ENCODE assay signal across 8 cellular contexts in genomic region chr16:2520784-2521577, GRCh38. TPM values are rescaled to one million over a fixed set of nuclear protein-coding genes. Genes with fewer than 3 reads are reported as not detected.
DNase-seq lines count a peak whose midpoint lies in the region; ATAC-seq and TF ChIP-seq lines count a peak whose summit lies in the region.

No MANE protein-coding gene starts in this region.

- H3K4me2 ChIP-seq in DOHH2 (ENCODE audit: low read length) = peak overlapping the region; percentile 82

- peaks cover 0 to 5% (median 0%) of the 10 kb centered on the region in 5 donors for H3K27me3 Mint-ChIP-seq in naive thymus-derived CD8-positive, alpha-beta T cell

- H3K9me3 ChIP-seq in DOHH2 (ENCODE audit: control insufficient read depth, insufficient read depth, low read length) (no peaks in the 10 kb centered on the region), aorta (ENCODE audit: control insufficient read depth, low read length) (no peaks in the 10 kb centered on the region)

- POLR2A ChIA-PET in naive thymus-derived CD8-positive, alpha-beta T cell (lab: Charles Lee) = interaction anchor here (0.7 to 4.1 kb wide), 9 partner anchors 8 to 366 kb away, joined by 3 to 98 read pairs (median 5); partner anchors contain the start of genes CEMP1, MLST8, PDPK1 and PGP

- H3K79me2 ChIP-seq in DOHH2 (ENCODE audit: control insufficient read depth, low read length) = peaks cover 48% of the 10 kb centered on the region

- H3F3A ChIP-seq in DOHH2 (ENCODE audit: control insufficient read depth, insufficient read depth) = peaks cover 6% of the 10 kb centered on the region

- peak overlapping the region; percentile 84 to 96 (median 90) for H3K4me3 Mint-ChIP-seq in naive thymus-derived CD8-positive, alpha-beta T cell

- no peaks in the 10 kb centered on the region for H3K27me3 ChIP-seq in DOHH2 (ENCODE audit: control insufficient read depth, low read length)
- H3K27me3 ChIP-seq in aorta (ENCODE audit: control insufficient read depth in 1 of 2, insufficient read depth in 2 of 2, low read length in 1 of 2) = no peaks in the 10 kb centered on the region

- ATAC-seq in naive thymus-derived CD8-positive, alpha-beta T cell = peak; percentile 72 to 83
- ATAC-seq in aorta (ENCODE audit: low FRiP score) = no peak
- no peak for ATAC-seq in GM19455 (IDR thresholded peaks at IDR 0.05; ENCODE audit: unreplicated experiment)

- intact Hi-C loops in aorta (cut with DNase I) = no loop called here

- H3K9me3 Mint-ChIP-seq in naive thymus-derived CD8-positive, alpha-beta T cell = no peaks in the 10 kb centered on the region

- H3K36me3 Mint-ChIP-seq in naive thymus-derived CD8-positive, alpha-beta T cell = peaks cover 0 to 45% (median 1%) of the 10 kb centered on the region in 3 donors

- peak overlapping the region; percentile 79 for H3K4me3 ChIP-seq in DOHH2 (ENCODE audit: low read length)
- peak overlapping the region; percentile 46 to 53 for H3K4me3 ChIP-seq in aorta (ENCODE audit: low read length in 2 of 2)

- TF ChIP-seq CTCF in DOHH2 (IDR thresholded peaks at IDR 0.05; ENCODE audit: low read depth, low read length, poor library complexity, severe bottlenecking) = peak; percentile 6

- H3K27ac Mint-ChIP-seq in naive thymus-derived CD8-positive, alpha-beta T cell = peak overlapping the region; percentile 88 to 99 (median 97)

- no peak overlapping the region for H3K27ac ChIP-seq in DOHH2 (ENCODE audit: low read depth, low read length)
- peak overlapping the region; percentile 55 for H3K27ac ChIP-seq in epithelial cell of prostate
- no peak overlapping the region for H3K27ac ChIP-seq in aorta (ENCODE audit: low read depth in 1 of 2, low read length in 2 of 2)

- H3K36me3 ChIP-seq in DOHH2 (ENCODE audit: control insufficient read depth, low read length) (peaks cover 44% of the 10 kb centered on the region), aorta (ENCODE audit: control insufficient read depth in 1 of 2, insufficient read depth in 2 of 2, low read length in 1 of 2) (no peaks in the 10 kb centered on the region)

- H3K9me2 ChIP-seq in DOHH2 (replicated peaks; ENCODE audit: control insufficient read depth, low read length) = no peaks in the 10 kb centered on the region

- 28 to 30% methylated on average over 36 to 42 of the region's 42 CpGs for WGBS in aorta, 2 donors

- H3K4me1 ChIP-seq in DOHH2 (ENCODE audit: control insufficient read depth, low read length) (peaks cover 40% of the 10 kb centered on the region), aorta (ENCODE audit: control insufficient read depth in 1 of 2, insufficient read depth in 2 of 2, low read length in 2 of 2) (no peaks in the 10 kb centered on the region)

- peak; percentile 47 for DNase-seq in HT1080 (ENCODE audit: low read depth)
- DNase-seq in activated CD4-positive, alpha-beta T cell treated with anti-CD3 and anti-CD28 coated beads, Interleukin-2, amount 50 U/mL, for 1 hour = peak; percentile 63
- DNase-seq in epithelial cell of prostate (ENCODE audit: low read depth, low spot score) = no peak
- DNase-seq in naive thymus-derived CD8-positive, alpha-beta T cell = peak; percentile 57 to 91 (median 81)
- peak in 1 of 2 donors; percentile 75 for DNase-seq in aorta
- no peak for DNase-seq in epidermal melanocyte (ENCODE audit: insufficient read length, low spot score)

- H3K4me1 Mint-ChIP-seq in naive thymus-derived CD8-positive, alpha-beta T cell = peaks cover 27 to 66% (median 59%) of the 10 kb centered on the region in 4 donors

- H4K20me1 ChIP-seq in DOHH2 (ENCODE audit: control insufficient read depth, insufficient read depth, low read depth, low read length) = peaks cover 3% of the 10 kb centered on the region; the same call in 1 of the 2 replicates

RNA-seq across cellular contexts. Expression of gene AMDHD2, which starts 0.8 kb away (rescaled TPM):
- total RNA-seq in HT1080 (2014; rRNA removed; shearing (Covaris generic)) = 40.4 and 44.9 TPM in 2 replicates
- 19.6 and 22.1 TPM in 2 replicates for polyA plus RNA-seq in HT1080 (2015; cell fraction: cytosol; rRNA removed)
- polyA plus RNA-seq in HT1080 (2015; cell fraction: nucleus; rRNA removed) = 112 and 117 TPM in 2 replicates
- 100 to 1,000 TPM; 103 to 107 TPM for total RNA-seq in naive thymus-derived CD8-positive, alpha-beta T cell
- polyA plus RNA-seq in naive thymus-derived CD8-positive, alpha-beta T cell = 10 to 100 TPM; 15.2 to 17.4 (median 16.4) TPM
- total RNA-seq in aorta = 10 to 100 TPM; 22.0 to 44.6 TPM
- polyA plus RNA-seq in aorta = 10 to 100 TPM; 19.5 to 48.6 TPM

RNA-seq across cellular contexts. Expression of gene ATP6V0C, which starts 7.2 kb away (rescaled TPM):
- total RNA-seq in HT1080 (2014; rRNA removed; shearing (Covaris generic)) = 35.8 and 147 TPM in 2 replicates
- polyA plus RNA-seq in HT1080 (2015; cell fraction: cytosol; rRNA removed) = 379 and 398 TPM in 2 replicates
- 138 and 144 TPM in 2 replicates for polyA plus RNA-seq in HT1080 (2015; cell fraction: nucleus; rRNA removed)
- total RNA-seq in naive thymus-derived CD8-positive, alpha-beta T cell = 100 to 1,000 TPM; 116 to 123 TPM
- polyA plus RNA-seq in naive thymus-derived CD8-positive, alpha-beta T cell = 10 to 100 TPM; 74.9 to 84.9 (median 77.6) TPM
- total RNA-seq in aorta = 100 to 1,000 TPM; 116 to 119 TPM
- 100 to 1,000 TPM in 1 of 2 donors, 10 to 100 TPM in 1; 67.9 to 108 TPM for polyA plus RNA-seq in aorta

RNA-seq across cellular contexts. Expression of gene CEMP1, which starts 10.2 kb away (rescaled TPM):
- not detected in 2 replicates for total RNA-seq in HT1080 (2014; rRNA removed; shearing (Covaris generic))
- not detected in 2 replicates for polyA plus RNA-seq in HT1080 (2015; cell fraction: cytosol; rRNA removed)
- polyA plus RNA-seq in HT1080 (2015; cell fraction: nucleus; rRNA removed) = not detected in 2 replicates
- 1 to 10 TPM; 1.6 to 2.1 TPM for total RNA-seq in naive thymus-derived CD8-positive, alpha-beta T cell
- 1 to 10 TPM in 2 of 3 donors, under 1 TPM in 1; 0.81 to 6.0 (median 2.8) TPM for polyA plus RNA-seq in naive thymus-derived CD8-positive, alpha-beta T cell
- not detected for total RNA-seq in aorta
- 1 to 10 TPM in 1 of 2 donors, under 1 TPM in 1; 0.38 to 1.2 TPM for polyA plus RNA-seq in aorta

RNA-seq across cellular contexts. Expression of gene PDPK1, which starts 16.8 kb away (rescaled TPM):
- total RNA-seq in HT1080 (2014; rRNA removed; shearing (Covaris generic)) = 18.2 and 21.5 TPM in 2 replicates
- polyA plus RNA-seq in HT1080 (2015; cell fraction: cytosol; rRNA removed) = 16.7 and 20.0 TPM in 2 replicates
- polyA plus RNA-seq in HT1080 (2015; cell fraction: nucleus; rRNA removed) = 24.8 and 41.5 TPM in 2 replicates
- 10 to 100 TPM; 66.1 to 69.7 TPM for total RNA-seq in naive thymus-derived CD8-positive, alpha-beta T cell
- 10 to 100 TPM; 27.1 to 44.7 (median 28.6) TPM for polyA plus RNA-seq in naive thymus-derived CD8-positive, alpha-beta T cell
- 10 to 100 TPM; 43.0 to 46.4 TPM for total RNA-seq in aorta
- 10 to 100 TPM; 12.7 to 17.9 TPM for polyA plus RNA-seq in aorta

RNA-seq across cellular contexts. Expression of gene TBC1D24, which starts 46.1 kb away (rescaled TPM):
- total RNA-seq in HT1080 (2014; rRNA removed; shearing (Covaris generic)) = 13.1 and 14.0 TPM in 2 replicates
- polyA plus RNA-seq in HT1080 (2015; cell fraction: cytosol; rRNA removed) = 5.6 and 6.0 TPM in 2 replicates
- 14.8 and 16.0 TPM in 2 replicates for polyA plus RNA-seq in HT1080 (2015; cell fraction: nucleus; rRNA removed)
- total RNA-seq in naive thymus-derived CD8-positive, alpha-beta T cell = 10 to 100 TPM; 13.4 to 17.3 TPM
- 1 to 10 TPM; 2.6 to 3.0 (median 2.6) TPM for polyA plus RNA-seq in naive thymus-derived CD8-positive, alpha-beta T cell
- total RNA-seq in aorta = 10 to 100 TPM in 1 of 2 donors, 1 to 10 TPM in 1; 6.9 to 15.6 TPM
- polyA plus RNA-seq in aorta = 1 to 10 TPM in 1 of 2 donors, under 1 TPM in 1; 0.38 to 3.0 TPM

Comparison
In these comparisons a context has a peak if more than half of its experiments do, and no peak if none do; other contexts are left out.
1. DNase-seq: peak in HT1080 (single experiment), activated CD4-positive, alpha-beta T cell treated with anti-CD3 and anti-CD28 coated beads, Interleukin-2, amount 50 U/mL, for 1 hour (single experiment) and naive thymus-derived CD8-positive, alpha-beta T cell (10 of 10); none in epithelial cell of prostate (single experiment) and epidermal melanocyte (single experiment).
2. ATAC-seq: peak in naive thymus-derived CD8-positive, alpha-beta T cell (2 of 2); none in aorta (single experiment) and GM19455 (single experiment).